ENCODE assay signal across 19 cellular contexts in genomic region chr13:113796211-113796875, GRCh38. TPM values are rescaled to one million over a fixed set of nuclear protein-coding genes. Genes with fewer than 3 reads are reported as not detected.
DNase-seq lines count a peak whose midpoint lies in the region; ATAC-seq, FAIRE-seq and TF ChIP-seq lines count a peak whose summit lies in the region.
"Had no signal": no experiment of that assay in that cellular context is flagged by ENCODE, and none has a peak within 500 bp of the region (broad histone marks: within the 10 kb centered on the region; RNA-seq: fewer than 3 reads in every experiment).

No MANE protein-coding gene starts in this region.

- WGBS in trophoblast cell (ENCODE audit: extremely low coverage, insufficient coverage, insufficient read length), result no CpG with 5 or more reads among the region's 12 CpGs

- H2BK12ac ChIP-seq in trophoblast cell (ENCODE audit: low read length), result no peak overlapping the region

- no peak overlapping the region for H3K27ac ChIP-seq in trophoblast cell (ENCODE audit: low read depth, low read length)

- ATAC-seq in GM21723 (IDR thresholded peaks at IDR 0.05; ENCODE audit: unreplicated experiment), result no peak
- ATAC-seq: SK-N-SH treated with all-trans-retinoic acid at 6 μM for 48 hours had no signal

- peaks cover 3% of the 10 kb centered on the region for H3K9me3 ChIP-seq in trophoblast cell (ENCODE audit: insufficient read depth, low read depth, low read length)

- H3K4me1 ChIP-seq in trophoblast cell (ENCODE audit: control insufficient read depth in 1 of 2, insufficient read depth in 2 of 2, low read length in 2 of 2), result no peaks in the 10 kb centered on the region

- H3K4me3 ChIP-seq in H7 (ENCODE audit: insufficient read depth, low read depth, low read length), result no peak overlapping the region
- H3K4me3 ChIP-seq in trophoblast cell (ENCODE audit: low read depth, low read length), result peak overlapping the region; percentile 13

- FAIRE-seq in GM12891 (lab: Jason Lieb, UNC), result peak; percentile 54

- no peak overlapping the region for H4K12ac ChIP-seq in trophoblast cell (ENCODE audit: low read depth, low read length)

- H3K79me1 ChIP-seq in trophoblast cell (ENCODE audit: low read length), result no peaks in the 10 kb centered on the region

- no peak overlapping the region for H2AK5ac ChIP-seq in trophoblast cell (ENCODE audit: low read length)

- TF ChIP-seq POLR2A in GM12891 (IDR thresholded peaks at IDR 0.05; ENCODE audit: low read depth, low read length), result no peak

- H4K8ac ChIP-seq in trophoblast cell (ENCODE audit: low read depth, low read length), result no peak overlapping the region

- no peak overlapping the region for H4K91ac ChIP-seq in trophoblast cell (ENCODE audit: low read depth, low read length)

- H3K4me2 ChIP-seq in trophoblast cell (ENCODE audit: low read length), result no peak overlapping the region

- H3K18ac ChIP-seq in trophoblast cell (ENCODE audit: low read length), result no peak overlapping the region

- H3K36me3 ChIP-seq in H7 (replicated peaks; ENCODE audit: control insufficient read depth, insufficient read depth, low read length), result no peaks in the 10 kb centered on the region
- H3K36me3 ChIP-seq in trophoblast cell (ENCODE audit: control insufficient read depth in 1 of 2, insufficient read depth in 2 of 2, low read length in 2 of 2), result no peaks in the 10 kb centered on the region

- no peaks in the 10 kb centered on the region for H3K79me2 ChIP-seq in trophoblast cell (ENCODE audit: control insufficient read depth, insufficient read depth, low read length, poor library complexity)

- no peaks in the 10 kb centered on the region for H3K27me3 ChIP-seq in H7 (ENCODE audit: control insufficient read depth, insufficient read depth, low read length)
- H3K27me3 ChIP-seq in trophoblast cell (ENCODE audit: insufficient read depth, low read length), result no peaks in the 10 kb centered on the region

- H3K14ac ChIP-seq in trophoblast cell (ENCODE audit: low read length), result no peak overlapping the region

- no peak overlapping the region for H2BK5ac ChIP-seq in trophoblast cell (ENCODE audit: low read depth, low read length, poor library complexity)

- no peak overlapping the region for H3K9ac ChIP-seq in trophoblast cell (ENCODE audit: low read length)

- no peak overlapping the region for H3K23ac ChIP-seq in trophoblast cell (ENCODE audit: low read length)

- no peak overlapping the region for H3K4ac ChIP-seq in trophoblast cell (ENCODE audit: low read depth, low read length)

- no peak overlapping the region for H2BK120ac ChIP-seq in trophoblast cell (ENCODE audit: insufficient read depth, low read length, poor library complexity)

- no peak overlapping the region for H2AFZ ChIP-seq in trophoblast cell (ENCODE audit: insufficient read depth, low read length, poor library complexity)

- no peak for DNase-seq in GM12891 (ENCODE audit: insufficient read length, low spot score)
- peak; percentile 53 for DNase-seq in H7
- DNase-seq in left kidney (ENCODE audit: low read depth, low spot score), result peak; percentile 38
- DNase-seq in trophoblast cell, result no peak
- DNase-seq in nucleus accumbens (lab: John Stamatoyannopoulos, UW), result no peak
- DNase-seq in NCI-H2171 treated with DMSO at 0.1 percent for 48 hours (lab: John Stamatoyannopoulos, UW), result no peak
- DNase-seq: CD4-positive, CD25-positive, alpha-beta regulatory T cell; GOT3; HFFc6; KBM-7; NCI-H1092 treated with DMSO at 0.1 percent for 48 hours; NCI-H146; NCI-H2029; NCI-H226; NCI-H524; NCI-H774; NK-92 treated with Interleukin-12 subunit alpha and Interleukin-12 subunit beta, amount 100 ng/mL, for 24 hours had no signal

TF ChIP-seq in GM12891, 5 proteins besides CTCF, POLR2A, EP300 and RAD21:
- no peak for TF ChIP-seq POU2F2 (IDR thresholded peaks at IDR 0.05; ENCODE audit: low read depth, low read length)
- no peak for TF ChIP-seq PAX5 (IDR thresholded peaks at IDR 0.05; ENCODE audit: insufficient read depth, low read length, severe bottlenecking)
TF ChIP-seq in GM12891: peak in this region for 0.

RNA-seq across cellular contexts. Expression of gene TMEM255B, which starts 37.3 kb away (rescaled TPM):
- polyA plus RNA-seq in GM12891 (2012; ENCODE audit: low read depth, missing spikeins), result 0.82 TPM
- total RNA-seq in H7 (2014; rRNA removed; shearing (Covaris generic)), result 0.70 and 2.7 TPM in 2 replicates
- 0.75 and 0.83 TPM in 2 replicates for polyA plus RNA-seq in trophoblast cell (2013)

Comparison
In these comparisons a context has a peak if more than half of its experiments do, and no peak if none do; other contexts are left out.
1. DNase-seq: peak in H7 (single experiment) and left kidney (single experiment); none in GM12891 (single experiment), trophoblast cell (0 of 2), nucleus accumbens (0 of 56) and NCI-H2171 treated with DMSO at 0.1 percent for 48 hours (single experiment).